ENCODE assay signal across 7 cellular contexts in the genomic region with DNA sequence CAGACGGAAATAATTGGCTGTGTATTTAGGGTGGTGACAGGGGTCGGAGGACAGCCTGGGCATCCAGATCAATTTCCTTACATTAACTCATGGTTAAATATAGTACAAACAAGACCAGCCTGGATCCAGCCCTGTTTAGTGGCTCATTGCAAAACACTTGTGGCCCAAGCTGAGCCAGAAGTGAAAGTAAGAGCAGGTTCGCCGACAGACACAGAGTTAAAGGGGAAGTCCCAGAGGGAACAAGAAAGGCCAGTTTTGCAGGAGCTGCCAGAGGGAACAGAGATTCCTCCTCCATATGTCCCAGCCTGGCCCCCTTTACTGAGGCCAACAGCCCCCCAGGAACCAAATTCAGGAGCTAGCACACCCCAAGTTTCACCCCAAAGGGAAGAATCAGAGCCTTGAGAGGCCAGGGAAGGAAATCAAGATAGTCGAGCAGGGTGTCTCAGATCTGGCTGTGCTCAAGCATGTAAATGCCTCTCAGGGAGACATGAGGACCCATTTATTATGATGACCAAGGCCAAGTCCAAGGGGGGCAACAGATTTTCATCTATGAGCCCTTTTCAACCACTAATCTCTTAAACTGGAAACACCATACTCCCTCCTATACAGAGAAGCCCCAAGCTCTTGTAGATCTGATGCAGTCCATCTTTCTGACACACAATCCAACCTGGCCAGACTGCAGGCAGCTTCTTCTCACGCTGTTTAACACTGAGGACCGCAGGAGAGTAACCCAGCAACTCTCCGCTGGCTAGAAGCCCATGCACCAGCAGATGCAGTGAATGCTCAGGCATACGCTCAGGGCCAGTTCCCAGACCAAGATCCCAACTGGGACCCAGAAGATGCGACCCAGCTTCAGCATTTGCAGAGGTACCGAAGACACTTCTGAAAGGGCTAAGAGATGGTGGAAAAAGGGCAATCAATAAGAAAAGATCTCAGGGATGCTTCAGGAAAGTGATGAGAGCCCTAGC. TPM values are rescaled to one million over a fixed set of nuclear protein-coding genes. Genes with fewer than 3 reads are reported as not detected.
DNase-seq lines count a peak whose midpoint lies in the region; ATAC-seq, FAIRE-seq and TF ChIP-seq lines count a peak whose summit lies in the region.

No MANE protein-coding gene starts in this region.

- H3K9me2 ChIP-seq in hepatocyte (replicated peaks; ENCODE audit: insufficient read depth), result no peaks in the 10 kb centered on the region

- TF ChIP-seq POLR2A in GM12892 (IDR thresholded peaks at IDR 0.05; ENCODE audit: low read depth, low read length), result no peak

- H3K27ac ChIP-seq in hepatocyte, result peak overlapping the region; percentile 15

- H3K4me2 ChIP-seq in hepatocyte, result peak overlapping the region; percentile 73

- H2AFZ ChIP-seq in hepatocyte, result peak overlapping the region; percentile 51

- H3K79me2 ChIP-seq in hepatocyte, result no peaks in the 10 kb centered on the region

- no peaks in the 10 kb centered on the region for H3K27me3 ChIP-seq in hepatocyte

- WGBS in hepatocyte (ENCODE audit: low lambda C conversion rate, missing lambda C conversion rate), result 68% methylated on average over 11 of the region's 11 CpGs

- TF ChIP-seq CTCF in hepatocyte (IDR thresholded peaks at IDR 0.05; ENCODE audit: poor library complexity), result no peak

- ATAC-seq in GM21786 (IDR thresholded peaks at IDR 0.05; ENCODE audit: unreplicated experiment), result peak; percentile 95

- H4K20me1 ChIP-seq in hepatocyte (ENCODE audit: insufficient read depth, poor library complexity, severe bottlenecking), result no peaks in the 10 kb centered on the region

- peak; percentile 71 for FAIRE-seq in GM12892 (lab: Jason Lieb, UNC)

- no peaks in the 10 kb centered on the region for H3K4me1 ChIP-seq in hepatocyte (ENCODE audit: insufficient read depth)

- H3K36me3 ChIP-seq in hepatocyte (replicated peaks; ENCODE audit: insufficient read depth, low read depth), result no peaks in the 10 kb centered on the region

- H3K4me3 ChIP-seq in hepatocyte, result no peak overlapping the region

- peak; percentile 45 for DNase-seq in GM12892 (ENCODE audit: insufficient read length)
- DNase-seq in M059J (ENCODE audit: low read depth), result peak; percentile 68
- peak; percentile 38 for DNase-seq in activated naive CD4-positive, alpha-beta T cell treated with anti-CD3 and anti-CD28 coated beads, Interleukin-2, amount 50 U/mL, for 16 hours
- DNase-seq in hepatocyte (ENCODE audit: low spot score), result peak; percentile 75
- peak; percentile 23 for DNase-seq in stimulated activated CD4-positive, alpha-beta T cell treated with anti-CD3 and anti-CD28 coated beads, Interleukin-4, amount 100 ng/mL, for 1 hour
- DNase-seq in OCI-M2 (lab: John Stamatoyannopoulos, UW; ENCODE audit: unreplicated experiment), result no peak

- H3K9me3 ChIP-seq in hepatocyte (ENCODE audit: low read depth), result no peaks in the 10 kb centered on the region

RNA-seq across cellular contexts. Expression of a gene that starts 15.9 kb away (rescaled TPM):
- polyA plus RNA-seq in GM12892 (2012; ENCODE audit: missing spikeins), result 12.2 TPM
- 14.2 and 22.0 TPM in 2 replicates for total RNA-seq in M059J (2014; rRNA removed; shearing (Covaris generic))
- 22.4 and 22.8 TPM in 2 replicates for total RNA-seq in hepatocyte
- polyA plus RNA-seq in hepatocyte, result 24.2 and 25.3 TPM in 2 replicates

RNA-seq across cellular contexts. Expression of a gene that starts 16.2 kb away (rescaled TPM):
- not detected for polyA plus RNA-seq in GM12892 (2012; ENCODE audit: missing spikeins)
- 11.5 and 19.9 TPM in 2 replicates for total RNA-seq in M059J (2014; rRNA removed; shearing (Covaris generic))
- 5.9 and 6.7 TPM in 2 replicates for total RNA-seq in hepatocyte
- 8.4 and 8.8 TPM in 2 replicates for polyA plus RNA-seq in hepatocyte

RNA-seq across cellular contexts. Expression of a gene that starts 39.7 kb away (rescaled TPM):
- polyA plus RNA-seq in GM12892 (2012; ENCODE audit: missing spikeins), result 176 TPM
- 734 and 940 TPM in 2 replicates for total RNA-seq in M059J (2014; rRNA removed; shearing (Covaris generic))
- total RNA-seq in hepatocyte, result 343 and 372 TPM in 2 replicates
- 312 and 379 TPM in 2 replicates for polyA plus RNA-seq in hepatocyte
